In genomic region chr17:62653002-62653830, GRCh38 we compare ENCODE assay signal across 8 cellular contexts. TPM values are rescaled to one million over a fixed set of nuclear protein-coding genes. Genes with fewer than 3 reads are reported as not detected.
DNase-seq lines count a peak whose midpoint lies in the region; ATAC-seq and TF ChIP-seq lines count a peak whose summit lies in the region.

No MANE protein-coding gene starts in this region.

- H3K27me3 ChIP-seq in spleen (replicated peaks in 1 of 7), result peaks cover 0 to 55% (median 6%) of the 10 kb centered on the region in 7 donors

- H3K4me3 Mint-ChIP-seq in T-helper 2 cell treated with Interferon-gamma antibody and Interleukin-4, amounts not matched to agents 5 μg/mL and 100 μg/mL, for 36 hours, result peak overlapping the region; percentile 81

- 0 to 1% (median 1%) methylated on average over 21 to 30 of the region's 30 CpGs for WGBS in spleen, 5 donors

- H3K27ac ChIP-seq in spleen, result peak overlapping the region; percentile 7 to 76 (median 64)

- H3K36me3 ChIP-seq in spleen, result no peaks in the 10 kb centered on the region

- H3K4me1 ChIP-seq in spleen, result peaks cover 14 to 58% (median 30%) of the 10 kb centered on the region in 6 donors

- no peaks in the 10 kb centered on the region for H3K36me3 Mint-ChIP-seq in T-helper 2 cell treated with Interferon-gamma antibody and Interleukin-4, amounts not matched to agents 5 μg/mL and 100 μg/mL, for 36 hours (ENCODE audit: low read depth)

- H3K4me3 ChIP-seq in GM12864 (ENCODE audit: low read depth, low read length) (peak overlapping the region; percentile 44), astrocyte of the cerebellum (ENCODE audit: low read depth, low read length) (peak overlapping the region; percentile 22), spleen (peak overlapping the region; percentile 16 to 71 (median 40))

- H3K9me3 Mint-ChIP-seq in T-helper 2 cell treated with Interferon-gamma antibody and Interleukin-4, amounts not matched to agents 5 μg/mL and 100 μg/mL, for 36 hours, result no peaks in the 10 kb centered on the region

- in situ Hi-C loops in astrocyte of the cerebellum (cut with HindIII; ENCODE audit: low sequenced_read_pairs), result no loop called here

- DNase-seq in GM12864 (ENCODE audit: low read depth) (peak; percentile 53), NCI-H1436 (lab: John Stamatoyannopoulos, UW) (peak; percentile 90), astrocyte of the cerebellum (ENCODE audit: low read depth) (no peak), iPS-NIHi11 (ENCODE audit: low spot score) (peak; percentile 89), spleen (peak; percentile 82), midbrain (lab: John Stamatoyannopoulos, UW) (no peak)
- peak; percentile 93 for DNase-seq in T-helper 2 cell treated with Interferon-gamma antibody and Interleukin-4, amounts not matched to agents 5 μg/mL and 100 μg/mL, for 36 hours (ENCODE audit: low spot score)

- peaks cover 21% of the 10 kb centered on the region for H3K4me1 Mint-ChIP-seq in T-helper 2 cell treated with Interferon-gamma antibody and Interleukin-4, amounts not matched to agents 5 μg/mL and 100 μg/mL, for 36 hours (ENCODE audit: low read depth)

- no peaks in the 10 kb centered on the region for H3K9me3 ChIP-seq in spleen

- peak; percentile 90 for ATAC-seq in HG02678 (IDR thresholded peaks at IDR 0.05; ENCODE audit: unreplicated experiment)

- H3K27me3 Mint-ChIP-seq in T-helper 2 cell treated with Interferon-gamma antibody and Interleukin-4, amounts not matched to agents 5 μg/mL and 100 μg/mL, for 36 hours (ENCODE audit: low read depth), result peaks cover 58% of the 10 kb centered on the region

- peak overlapping the region; percentile 41 for H3K27ac Mint-ChIP-seq in T-helper 2 cell treated with Interferon-gamma antibody and Interleukin-4, amounts not matched to agents 5 μg/mL and 100 μg/mL, for 36 hours

- TF ChIP-seq POLR2A in spleen (IDR thresholded peaks at IDR 0.05), result no peak

- intact Hi-C loops in spleen (cut with DNase I; ENCODE audit: low total_unique reads), result no loop called here

- TF ChIP-seq CTCF in GM12864 (IDR thresholded peaks at IDR 0.05; ENCODE audit: low read depth, low read length, missing control alignments) (no peak), astrocyte of the cerebellum (IDR thresholded peaks at IDR 0.05; ENCODE audit: low read depth, low read length, missing control alignments) (no peak), spleen (IDR thresholded peaks at IDR 0.05 in 8 of 11, conservative IDR thresholded peaks at IDR 0.05 in 3 of 11) (no peak)

RNA-seq across cellular contexts. Expression of gene MRC2, which starts 25.7 kb away (rescaled TPM):
- 10 to 100 TPM; 20.7 to 75.1 (median 41.3) TPM for total RNA-seq in spleen
- polyA plus RNA-seq in spleen, result 10 to 100 TPM in 1 of 3 donors, 1 to 10 TPM in 2; 4.5 to 19.2 (median 6.0) TPM

Comparison
In these comparisons a context has a peak if more than half of its experiments do, and no peak if none do; other contexts are left out.
1. DNase-seq: peak in GM12864 (single experiment), NCI-H1436 (single experiment), T-helper 2 cell treated with Interferon-gamma antibody and Interleukin-4, amounts not matched to agents 5 μg/mL and 100 μg/mL, for 36 hours (single experiment), iPS-NIHi11 (single experiment) and spleen (single experiment); none in astrocyte of the cerebellum (single experiment) and midbrain (single experiment).
2. Peak in every context shown above with its lines, with median percentiles within 50 percentile points of each other: H3K4me3 ChIP-seq.